1 cellular context compared by ENCODE assay signal in genomic region chrX:14029425-14030247, GRCh38.
TF ChIP-seq lines count a peak whose summit lies in the region.

GEMIN8 (minus strand) TSS chrX:14029892; CDS start chrX:14021478, 8,414 bp downstream.

TF ChIP-seq in HepG2, 621 proteins besides CTCF, POLR2A, EP300 and RAD21 (continued from another document):
- TF ChIP-seq, protein P1, sequence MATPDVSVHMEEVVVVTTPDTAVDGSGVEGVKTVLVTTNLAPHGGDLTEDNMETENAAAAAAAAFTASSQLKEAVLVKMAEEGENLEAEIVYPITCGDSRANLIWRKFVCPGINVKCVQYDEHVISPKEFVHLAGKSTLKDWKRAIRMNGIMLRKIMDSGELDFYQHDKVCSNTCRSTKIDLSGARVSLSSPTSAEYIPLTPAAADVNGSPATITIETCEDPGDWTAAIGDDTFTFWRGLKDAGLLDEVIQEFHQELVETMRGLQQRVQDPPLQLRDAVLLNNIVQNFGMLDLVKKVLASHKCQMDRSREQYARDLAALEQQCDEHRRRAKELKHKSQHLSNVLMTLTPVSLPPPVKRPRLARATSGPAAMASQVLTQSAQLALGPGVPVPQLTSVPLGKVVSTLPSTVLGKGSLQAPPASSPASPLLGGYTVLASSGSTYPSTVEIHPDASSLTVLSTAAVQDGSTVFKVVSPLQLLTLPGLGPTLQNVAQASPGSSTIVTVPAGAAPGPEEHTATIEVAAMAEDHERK (CRISPR knock-in tag; IDR thresholded peaks at IDR 0.05; ENCODE audit: low read depth): peak; percentile 33; the same call in 1 of the 2 replicates
- TF ChIP-seq SPEN (CRISPR knock-in tag; IDR thresholded peaks at IDR 0.05; ENCODE audit: low read depth) (peak; percentile 78), HNRNPLL (IDR thresholded peaks at IDR 0.05; ENCODE audit: low read depth, low read length, poor library complexity, severe bottlenecking) (peak; percentile 99), ATF6 (CRISPR knock-in tag; conservative IDR thresholded peaks at IDR 0.05) (no peak), FOXC1 (CRISPR knock-in tag; IDR thresholded peaks at IDR 0.05; ENCODE audit: borderline replicate concordance) (peak; percentile 80; the same call in 1 of the 2 replicates), ZNF770 (CRISPR knock-in tag; IDR thresholded peaks at IDR 0.05) (peak; percentile 26; the same call in 1 of the 2 replicates), ZNF574 (CRISPR knock-in tag; IDR thresholded peaks at IDR 0.05) (peak; percentile 93), BHLHE40 (IDR thresholded peaks at IDR 0.05; ENCODE audit: low read length) (peak; percentile 64), U2AF2 (IDR thresholded peaks at IDR 0.05; ENCODE audit: low read depth, low read length) (0 out of 2 replicates have a peak, but pooled peaks have one; percentile 29), GTF3A (CRISPR knock-in tag; conservative IDR thresholded peaks at IDR 0.05) (0 out of 2 replicates have a peak, but pooled peaks have one; percentile 54), ZNF350 (CRISPR knock-in tag; IDR thresholded peaks at IDR 0.05; ENCODE audit: borderline replicate concordance, low read depth) (peak; percentile 33; the same call in 1 of the 2 replicates), MXI1 (IDR thresholded peaks at IDR 0.05; ENCODE audit: borderline replicate concordance, low read depth, low read length) (peak; percentile 94), HMG20B (CRISPR knock-in tag; conservative IDR thresholded peaks at IDR 0.05) (no peak), HOXA7 (CRISPR knock-in tag; IDR thresholded peaks at IDR 0.05) (no peak), ZNF724P (CRISPR knock-in tag; IDR thresholded peaks at IDR 0.05; ENCODE audit: borderline replicate concordance) (no peak), TAF1 (CRISPR knock-in tag; IDR thresholded peaks at IDR 0.05) (peak; percentile 67), KAT8 (CRISPR knock-in tag; IDR thresholded peaks at IDR 0.05) (peak; percentile 89), SALL1 (CRISPR knock-in tag; IDR thresholded peaks at IDR 0.05) (peak; percentile 59)
- TF ChIP-seq, protein P2, sequence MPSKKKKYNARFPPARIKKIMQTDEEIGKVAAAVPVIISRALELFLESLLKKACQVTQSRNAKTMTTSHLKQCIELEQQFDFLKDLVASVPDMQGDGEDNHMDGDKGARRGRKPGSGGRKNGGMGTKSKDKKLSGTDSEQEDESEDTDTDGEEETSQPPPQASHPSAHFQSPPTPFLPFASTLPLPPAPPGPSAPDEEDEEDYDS (CRISPR knock-in tag; IDR thresholded peaks at IDR 0.05): peak; percentile 39; the same call in 1 of the 2 replicates
- TF ChIP-seq, protein P3, sequence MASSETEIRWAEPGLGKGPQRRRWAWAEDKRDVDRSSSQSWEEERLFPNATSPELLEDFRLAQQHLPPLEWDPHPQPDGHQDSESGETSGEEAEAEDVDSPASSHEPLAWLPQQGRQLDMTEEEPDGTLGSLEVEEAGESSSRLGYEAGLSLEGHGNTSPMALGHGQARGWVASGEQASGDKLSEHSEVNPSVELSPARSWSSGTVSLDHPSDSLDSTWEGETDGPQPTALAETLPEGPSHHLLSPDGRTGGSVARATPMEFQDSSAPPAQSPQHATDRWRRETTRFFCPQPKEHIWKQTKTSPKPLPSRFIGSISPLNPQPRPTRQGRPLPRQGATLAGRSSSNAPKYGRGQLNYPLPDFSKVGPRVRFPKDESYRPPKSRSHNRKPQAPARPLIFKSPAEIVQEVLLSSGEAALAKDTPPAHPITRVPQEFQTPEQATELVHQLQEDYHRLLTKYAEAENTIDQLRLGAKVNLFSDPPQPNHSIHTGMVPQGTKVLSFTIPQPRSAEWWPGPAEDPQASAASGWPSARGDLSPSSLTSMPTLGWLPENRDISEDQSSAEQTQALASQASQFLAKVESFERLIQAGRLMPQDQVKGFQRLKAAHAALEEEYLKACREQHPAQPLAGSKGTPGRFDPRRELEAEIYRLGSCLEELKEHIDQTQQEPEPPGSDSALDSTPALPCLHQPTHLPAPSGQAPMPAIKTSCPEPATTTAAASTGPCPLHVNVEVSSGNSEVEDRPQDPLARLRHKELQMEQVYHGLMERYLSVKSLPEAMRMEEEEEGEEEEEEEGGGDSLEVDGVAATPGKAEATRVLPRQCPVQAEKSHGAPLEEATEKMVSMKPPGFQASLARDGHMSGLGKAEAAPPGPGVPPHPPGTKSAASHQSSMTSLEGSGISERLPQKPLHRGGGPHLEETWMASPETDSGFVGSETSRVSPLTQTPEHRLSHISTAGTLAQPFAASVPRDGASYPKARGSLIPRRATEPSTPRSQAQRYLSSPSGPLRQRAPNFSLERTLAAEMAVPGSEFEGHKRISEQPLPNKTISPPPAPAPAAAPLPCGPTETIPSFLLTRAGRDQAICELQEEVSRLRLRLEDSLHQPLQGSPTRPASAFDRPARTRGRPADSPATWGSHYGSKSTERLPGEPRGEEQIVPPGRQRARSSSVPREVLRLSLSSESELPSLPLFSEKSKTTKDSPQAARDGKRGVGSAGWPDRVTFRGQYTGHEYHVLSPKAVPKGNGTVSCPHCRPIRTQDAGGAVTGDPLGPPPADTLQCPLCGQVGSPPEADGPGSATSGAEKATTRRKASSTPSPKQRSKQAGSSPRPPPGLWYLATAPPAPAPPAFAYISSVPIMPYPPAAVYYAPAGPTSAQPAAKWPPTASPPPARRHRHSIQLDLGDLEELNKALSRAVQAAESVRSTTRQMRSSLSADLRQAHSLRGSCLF (CRISPR knock-in tag; IDR thresholded peaks at IDR 0.05; ENCODE audit: borderline replicate concordance): no peak
